17 cellular contexts compared by ENCODE assay signal in genomic region chr2:141611-142010, GRCh38.
"Had no signal": no experiment of that assay in that cellular context is flagged by ENCODE, and none has a peak within 500 bp of the region (broad histone marks: within the 10 kb centered on the region; RNA-seq: fewer than 3 reads in every experiment).

No MANE protein-coding gene starts in this region.

- H3K4me1 Mint-ChIP-seq: activated naive CD4-positive, alpha-beta T cell treated with anti-CD3 and anti-CD28 coated beads, Interleukin-2, amount 50 U/mL, for 24 hours had no signal

- H3K4me3 Mint-ChIP-seq: activated CD8-positive, alpha-beta T cell treated with anti-CD3 and anti-CD28 coated beads, Interleukin-2, amount 10 ng/mL, durations not matched to agents 7 days and 5 days; activated naive CD4-positive, alpha-beta T cell treated with anti-CD3 and anti-CD28 coated beads, Interleukin-2, amount 50 U/mL, for 24 hours; activated T-helper 1 cell treated with anti-CD3 and anti-CD28 coated beads, Interleukin-12 subunit alpha, Interleukin-12 subunit beta, Interleukin-2, Interleukin-4 antibody, amounts not matched to agents 30 ng/mL and 10 ng/mL and 1 ng/mL, durations not matched to agents 14 hours and 24 hours and 36 hours had no signal

- H3K4me1 ChIP-seq: ascending aorta, body of pancreas, SJCRH30 had no signal

- H3K27ac ChIP-seq: ascending aorta, body of pancreas, cardiac muscle cell, SJCRH30 had no signal

- H3K27ac Mint-ChIP-seq: activated CD8-positive, alpha-beta T cell treated with anti-CD3 and anti-CD28 coated beads, Interleukin-2, amount 10 ng/mL, durations not matched to agents 7 days and 5 days; activated naive CD4-positive, alpha-beta T cell treated with anti-CD3 and anti-CD28 coated beads, Interleukin-2, amount 50 U/mL, for 24 hours; activated T-helper 1 cell treated with anti-CD3 and anti-CD28 coated beads, Interleukin-12 subunit alpha, Interleukin-12 subunit beta, Interleukin-2, Interleukin-4 antibody, amounts not matched to agents 30 ng/mL and 10 ng/mL and 1 ng/mL, durations not matched to agents 14 hours and 24 hours and 36 hours had no signal

- H3K4me3 ChIP-seq: ascending aorta, body of pancreas, cardiac muscle cell, SJCRH30 had no signal

- H3K9me3 Mint-ChIP-seq: activated naive CD4-positive, alpha-beta T cell treated with anti-CD3 and anti-CD28 coated beads, Interleukin-2, amount 50 U/mL, for 24 hours; activated T-helper 1 cell treated with anti-CD3 and anti-CD28 coated beads, Interleukin-12 subunit alpha, Interleukin-12 subunit beta, Interleukin-2, Interleukin-4 antibody, amounts not matched to agents 30 ng/mL and 10 ng/mL and 1 ng/mL, durations not matched to agents 14 hours and 24 hours and 36 hours had no signal

- H3K27me3 ChIP-seq: ascending aorta, body of pancreas, cardiac muscle cell had no signal

- H3K27me3 Mint-ChIP-seq: activated naive CD4-positive, alpha-beta T cell treated with anti-CD3 and anti-CD28 coated beads, Interleukin-2, amount 50 U/mL, for 24 hours had no signal

- DNase-seq: activated CD4-positive, alpha-beta T cell treated with anti-CD3 and anti-CD28 coated beads for 4 hours; activated CD4-positive, alpha-beta T cell treated with anti-CD3 and anti-CD28 coated beads, Interleukin-2, amount 50 U/mL, for 4 hours; activated CD8-positive, alpha-beta memory T cell treated with anti-CD3 and anti-CD28 coated beads, Interleukin-2, amount 50 U/mL, for 48 hours; activated effector memory CD4-positive, alpha-beta T cell treated with Interleukin-2 at 50 U/mL for 16 hours; activated naive CD4-positive, alpha-beta T cell; activated T-cell treated with anti-CD3 and anti-CD28 coated beads, Interleukin-2, amount 50 U/mL, for 1 hour; NCI-H2227 treated with DMSO at 0.1 percent for 48 hours; NCI-H446 treated with DMSO at 0.1 percent for 48 hours; Right ventricle myocardium superior had no signal

- H3K9me3 ChIP-seq: ascending aorta, body of pancreas, SJCRH30, SK-N-SH had no signal

- H3K36me3 ChIP-seq: ascending aorta, cardiac muscle cell, SJCRH30 had no signal

- ATAC-seq: activated CD8-positive, alpha-beta T cell treated with anti-CD3 and anti-CD28 coated beads, Interleukin-2, amount 10 ng/mL, durations not matched to agents 7 days and 5 days had no signal
